In the genomic region with DNA sequence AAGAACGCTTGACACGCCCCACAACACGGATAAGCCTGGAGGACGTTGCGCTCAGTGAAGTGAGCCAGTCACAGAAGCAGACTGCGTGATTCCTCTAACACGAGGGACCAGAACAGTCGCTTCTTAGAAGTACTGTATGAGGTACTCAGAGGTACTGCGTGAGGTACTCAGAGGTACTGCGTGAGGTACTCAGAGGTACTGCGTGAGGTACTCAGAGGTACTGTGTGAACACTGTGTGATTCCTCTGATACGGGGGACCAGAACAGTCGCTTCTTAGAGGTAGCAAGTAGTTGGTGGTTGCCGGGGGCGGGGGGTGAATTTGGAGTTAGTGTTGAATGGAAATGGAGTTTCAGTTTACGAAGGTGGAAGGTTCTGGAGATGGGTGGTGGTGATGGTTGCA, we compare ENCODE assay signal across 11 cellular contexts. TPM values are rescaled to one million over a fixed set of nuclear protein-coding genes. Genes with fewer than 3 reads are reported as not detected.
DNase-seq lines count a peak whose midpoint lies in the region; ATAC-seq and TF ChIP-seq lines count a peak whose summit lies in the region.
"Had no signal": no experiment of that assay in that cellular context is flagged by ENCODE, and none has a peak within 500 bp of the region (broad histone marks: within the 10 kb centered on the region; RNA-seq: fewer than 3 reads in every experiment).

No MANE protein-coding gene starts in this region.

- H3K23ac ChIP-seq in mesendoderm (ENCODE audit: low read length), result no peak overlapping the region

- H2AK5ac ChIP-seq in mesendoderm (ENCODE audit: low read length), result no peak overlapping the region

- no peak overlapping the region for H3K9ac ChIP-seq in mesendoderm (ENCODE audit: low read length)
- H3K9ac ChIP-seq: BLaER1 had no signal

- H2BK5ac ChIP-seq in mesendoderm (ENCODE audit: low read length), result no peak overlapping the region

- no peak overlapping the region for H3K4ac ChIP-seq in mesendoderm (ENCODE audit: low read depth, low read length)

- H3K9me3 Mint-ChIP-seq in stimulated activated naive CD8-positive, alpha-beta T cell treated with anti-CD3 and anti-CD28 coated beads, Interleukin-15, amount 100 ng/mL, for 72 hours, result no peaks in the 10 kb centered on the region
- no peaks in the 10 kb centered on the region for H3K9me3 Mint-ChIP-seq in activated CD8-positive, alpha-beta T cell treated with anti-CD3 and anti-CD28 coated beads for 36 hours
- no peaks in the 10 kb centered on the region for H3K9me3 Mint-ChIP-seq in Caco-2 (ENCODE audit: unreplicated experiment)

- peaks cover 94% of the 10 kb centered on the region for H3K36me3 ChIP-seq in lower lobe of right lung
- H3K36me3 ChIP-seq in mesendoderm (ENCODE audit: control insufficient read depth, insufficient read depth, low read length), result peaks cover 19% of the 10 kb centered on the region
- H3K36me3 ChIP-seq in Caco-2 (ENCODE audit: control insufficient read depth, insufficient read depth, low read length), result peaks cover 5% of the 10 kb centered on the region

- no peak overlapping the region for H3K4me3 ChIP-seq in lower lobe of right lung
- no peak overlapping the region for H3K4me3 ChIP-seq in mesendoderm (ENCODE audit: low read length)
- no peak overlapping the region for H3K4me3 ChIP-seq in Caco-2 (ENCODE audit: low read depth, low read length)
- H3K4me3 ChIP-seq in coronary artery, result no peak overlapping the region
- H3K4me3 ChIP-seq: BLaER1, SJSA1 had no signal

- peaks cover 56% of the 10 kb centered on the region for H3K4me1 Mint-ChIP-seq in stimulated activated naive CD8-positive, alpha-beta T cell treated with anti-CD3 and anti-CD28 coated beads, Interleukin-15, amount 100 ng/mL, for 72 hours
- H3K4me1 Mint-ChIP-seq in activated CD8-positive, alpha-beta T cell treated with anti-CD3 and anti-CD28 coated beads for 36 hours (ENCODE audit: low read depth), result peaks cover 49% of the 10 kb centered on the region
- peaks cover 12% of the 10 kb centered on the region for H3K4me1 Mint-ChIP-seq in Caco-2 (ENCODE audit: low read depth, unreplicated experiment)

- no peak overlapping the region for H4K8ac ChIP-seq in mesendoderm (ENCODE audit: low read depth, low read length)

- intact Hi-C loops in activated CD8-positive, alpha-beta T cell treated with anti-CD3 and anti-CD28 coated beads for 36 hours (cut with micrococcal nuclease), result no loop called here
- intact Hi-C loops in lower lobe of right lung (cut with DNase I), result no loop called here
- intact Hi-C loops in Caco-2 (cut with micrococcal nuclease; ENCODE audit: unreplicated experiment), result no loop called here

- no peaks in the 10 kb centered on the region for H3K27me3 ChIP-seq in lower lobe of right lung (ENCODE audit: low read depth)
- H3K27me3 ChIP-seq in mesendoderm (ENCODE audit: insufficient read depth, low read length, poor library complexity), result no peaks in the 10 kb centered on the region
- H3K27me3 ChIP-seq in Caco-2 (replicated peaks; ENCODE audit: control insufficient read depth, insufficient read depth, low read length), result no peaks in the 10 kb centered on the region
- H3K27me3 ChIP-seq: BLaER1, SJSA1 had no signal

- H2BK120ac ChIP-seq in mesendoderm (ENCODE audit: low read depth, low read length), result no peak overlapping the region

- no peak overlapping the region for H3K18ac ChIP-seq in mesendoderm (ENCODE audit: low read length)

- H3K4me3 Mint-ChIP-seq in stimulated activated naive CD8-positive, alpha-beta T cell treated with anti-CD3 and anti-CD28 coated beads, Interleukin-15, amount 100 ng/mL, for 72 hours, result no peak overlapping the region
- H3K4me3 Mint-ChIP-seq in activated CD8-positive, alpha-beta T cell treated with anti-CD3 and anti-CD28 coated beads for 36 hours, result no peak overlapping the region
- H3K4me3 Mint-ChIP-seq in Caco-2 (ENCODE audit: unreplicated experiment), result no peak overlapping the region

- H3K9me3 ChIP-seq in lower lobe of right lung, result no peaks in the 10 kb centered on the region
- H3K9me3 ChIP-seq in Caco-2, result no peaks in the 10 kb centered on the region
- H3K9me3 ChIP-seq: BLaER1, SJSA1 had no signal

- H3K4me1 ChIP-seq in lower lobe of right lung (peaks cover 5% of the 10 kb centered on the region), mesendoderm (ENCODE audit: control insufficient read depth, low read depth, low read length) (no peaks in the 10 kb centered on the region), Caco-2 (no peaks in the 10 kb centered on the region)

- no peak overlapping the region for H3K56ac ChIP-seq in mesendoderm (ENCODE audit: low read length)

- no peak overlapping the region for H4K5ac ChIP-seq in mesendoderm (ENCODE audit: low read length)

- no peaks in the 10 kb centered on the region for H3K27me3 Mint-ChIP-seq in stimulated activated naive CD8-positive, alpha-beta T cell treated with anti-CD3 and anti-CD28 coated beads, Interleukin-15, amount 100 ng/mL, for 72 hours
- no peaks in the 10 kb centered on the region for H3K27me3 Mint-ChIP-seq in activated CD8-positive, alpha-beta T cell treated with anti-CD3 and anti-CD28 coated beads for 36 hours
- no peaks in the 10 kb centered on the region for H3K27me3 Mint-ChIP-seq in Caco-2 (ENCODE audit: insufficient read depth, unreplicated experiment)

- peaks cover 55% of the 10 kb centered on the region for H3K79me2 ChIP-seq in mesendoderm (ENCODE audit: control insufficient read depth, insufficient read depth, low read length)

- TF ChIP-seq CTCF in activated CD8-positive, alpha-beta T cell treated with anti-CD3 and anti-CD28 coated beads for 36 hours (IDR thresholded peaks at IDR 0.05), result no peak
- TF ChIP-seq CTCF in lower lobe of right lung (IDR thresholded peaks at IDR 0.05), result no peak
- no peak for TF ChIP-seq CTCF in Caco-2 (IDR thresholded peaks at IDR 0.05; ENCODE audit: insufficient read depth in 1 of 2, low read depth in 1 of 2, low read length in 1 of 2, severe bottlenecking in 1 of 2, unreplicated experiment in 1 of 2)
- no peak for TF ChIP-seq CTCF in coronary artery (IDR thresholded peaks at IDR 0.05)

- CTCF ChIA-PET in activated CD8-positive, alpha-beta T cell treated with anti-CD3 and anti-CD28 coated beads for 36 hours (lab: Charles Lee), result no interaction called here
- CTCF ChIA-PET in Caco-2 (lab: Charles Lee), result no interaction called here

- H3K36me3 Mint-ChIP-seq in activated CD8-positive, alpha-beta T cell treated with anti-CD3 and anti-CD28 coated beads for 36 hours (ENCODE audit: low read depth), result peaks cover 56% of the 10 kb centered on the region
- peaks cover 77% of the 10 kb centered on the region for H3K36me3 Mint-ChIP-seq in Caco-2 (ENCODE audit: insufficient read depth, unreplicated experiment)

- no peak overlapping the region for H3K27ac Mint-ChIP-seq in stimulated activated naive CD8-positive, alpha-beta T cell treated with anti-CD3 and anti-CD28 coated beads, Interleukin-15, amount 100 ng/mL, for 72 hours
- H3K27ac Mint-ChIP-seq in activated CD8-positive, alpha-beta T cell treated with anti-CD3 and anti-CD28 coated beads for 36 hours, result peak overlapping the region; percentile 7
- no peak overlapping the region for H3K27ac Mint-ChIP-seq in Caco-2 (ENCODE audit: unreplicated experiment)

- no peak overlapping the region for H2BK15ac ChIP-seq in mesendoderm (replicated peaks; ENCODE audit: low read depth)

- WGBS in mesendoderm (ENCODE audit: extremely low coverage, insufficient coverage, low lambda C conversion rate), result 100% methylated on average over 1 of the region's 16 CpGs

- peak; percentile 69 for ATAC-seq in stimulated activated naive CD8-positive, alpha-beta T cell treated with anti-CD3 and anti-CD28 coated beads, Interleukin-15, amount 100 ng/mL, for 72 hours
- ATAC-seq in stimulated activated naive CD8-positive, alpha-beta T cell treated with anti-CD3 and anti-CD28 coated beads, Interleukin-15, Interleukin-2, amounts not matched to agents 100 U/mL and 50 U/mL, for 24 hours, result no peak
- peak; percentile 55 for ATAC-seq in activated CD8-positive, alpha-beta T cell treated with anti-CD3 and anti-CD28 coated beads for 36 hours
- ATAC-seq in lower lobe of right lung, result no peak

- peaks cover 28% of the 10 kb centered on the region for H3K79me1 ChIP-seq in mesendoderm (ENCODE audit: low read length)

- DNase-seq in stimulated activated naive CD8-positive, alpha-beta T cell treated with anti-CD3 and anti-CD28 coated beads, Interleukin-15, amount 100 ng/mL, for 72 hours, result no peak
- no peak for DNase-seq in stimulated activated naive CD8-positive, alpha-beta T cell treated with anti-CD3 and anti-CD28 coated beads, Interleukin-15, Interleukin-2, amounts not matched to agents 100 U/mL and 50 U/mL, for 24 hours
- DNase-seq in activated CD8-positive, alpha-beta T cell treated with anti-CD3 and anti-CD28 coated beads for 36 hours, result no peak
- DNase-seq in lower lobe of right lung (peak; percentile 34), mesendoderm (no peak), Caco-2 (no peak), coronary artery (ENCODE audit: low spot score) (no peak)
- DNase-seq: NCI-H1092 treated with DMSO at 0.1 percent for 48 hours, NCI-H187 had no signal

- no peak overlapping the region for H3K4me2 ChIP-seq in mesendoderm (ENCODE audit: low read length)
- H3K4me2 ChIP-seq: BLaER1 had no signal

- H3K27ac ChIP-seq in lower lobe of right lung, result no peak overlapping the region
- no peak overlapping the region for H3K27ac ChIP-seq in mesendoderm (ENCODE audit: low read depth, low read length)
- no peak overlapping the region for H3K27ac ChIP-seq in coronary artery
- H3K27ac ChIP-seq: BLaER1, SJSA1 had no signal

- POLR2A ChIA-PET in activated CD8-positive, alpha-beta T cell treated with anti-CD3 and anti-CD28 coated beads for 36 hours (lab: Charles Lee), result no interaction called here
- POLR2A ChIA-PET in Caco-2 (lab: Charles Lee), result no interaction called here

- no TSS peak for BruUV-seq in Caco-2 (replicated peaks; lab: Mats Ljungman, UMichigan)

RNA-seq across cellular contexts. Expression of a gene that starts 5.8 kb away (rescaled TPM):
- 10 to 100 TPM; 32.2 to 39.1 TPM for total RNA-seq in activated CD8-positive, alpha-beta T cell treated with anti-CD3 and anti-CD28 coated beads for 36 hours
- 21.3 TPM for total RNA-seq in lower lobe of right lung
- 176 TPM for polyA plus RNA-seq in mesendoderm (2013, experiment 1 of 2)
- polyA plus RNA-seq in mesendoderm (2013, experiment 2 of 2), result 172 TPM
- 59.7 and 65.0 TPM in 2 replicates for total RNA-seq in Caco-2 (2022)

RNA-seq across cellular contexts. Expression of a gene that starts 7.3 kb away (rescaled TPM):
- 10 to 100 TPM; 80.1 to 87.2 TPM for total RNA-seq in activated CD8-positive, alpha-beta T cell treated with anti-CD3 and anti-CD28 coated beads for 36 hours
- 25.1 TPM for total RNA-seq in lower lobe of right lung
- polyA plus RNA-seq in mesendoderm (2013, experiment 1 of 2), result 90.2 TPM
- polyA plus RNA-seq in mesendoderm (2013, experiment 2 of 2), result 88.1 TPM
- 65.9 and 68.4 TPM in 2 replicates for total RNA-seq in Caco-2 (2022)

Comparison
In these comparisons a context has a peak if more than half of its experiments do, and no peak if none do; other contexts are left out.
1. ATAC-seq: peak in stimulated activated naive CD8-positive, alpha-beta T cell treated with anti-CD3 and anti-CD28 coated beads, Interleukin-15, amount 100 ng/mL, for 72 hours (single experiment) and activated CD8-positive, alpha-beta T cell treated with anti-CD3 and anti-CD28 coated beads for 36 hours (single experiment); none in stimulated activated naive CD8-positive, alpha-beta T cell treated with anti-CD3 and anti-CD28 coated beads, Interleukin-15, Interleukin-2, amounts not matched to agents 100 U/mL and 50 U/mL, for 24 hours (single experiment) and lower lobe of right lung (0 of 2).